12 cellular contexts compared by ENCODE assay signal in genomic region chr20:32667030-32667429, GRCh38. TPM values are rescaled to one million over a fixed set of nuclear protein-coding genes. Genes with fewer than 3 reads are reported as not detected.
"Had no signal": no experiment of that assay in that cellular context is flagged by ENCODE, and none has a peak within 500 bp of the region (broad histone marks: within the 10 kb centered on the region; RNA-seq: fewer than 3 reads in every experiment).

No MANE protein-coding gene starts in this region.

- H3K27ac Mint-ChIP-seq: activated CD4-positive, alpha-beta memory T cell treated with anti-CD3 and anti-CD28 coated beads, Interleukin-2, amount 10 ng/mL, durations not matched to agents 7 days and 5 days; activated CD4-positive, alpha-beta T cell treated with anti-CD3 and anti-CD28 coated beads for 36 hours; activated naive CD8-positive, alpha-beta T cell treated with anti-CD3 and anti-CD28 coated beads, Interleukin-2, amount 10 ng/mL, durations not matched to agents 7 days and 5 days; activated T-cell treated with anti-CD3 and anti-CD28 coated beads, Interleukin-2, amount 50 U/mL, for 72 hours had no signal

- DNase-seq: activated CD4-positive, alpha-beta memory T cell treated with anti-CD3 and anti-CD28 coated beads, Interleukin-2, amount 10 ng/mL, durations not matched to agents 7 days and 5 days; activated CD4-positive, alpha-beta T cell treated with anti-CD3 and anti-CD28 coated beads for 36 hours; activated naive CD8-positive, alpha-beta T cell treated with anti-CD3 and anti-CD28 coated beads, Interleukin-2, amount 10 ng/mL, durations not matched to agents 7 days and 5 days; activated T-cell treated with anti-CD3 and anti-CD28 coated beads, Interleukin-2, amount 50 U/mL, for 72 hours; aorta; hippocampal formation; kidney glomerular epithelial cell; retina; transverse colon had no signal

- H3K4me3 Mint-ChIP-seq: activated CD4-positive, alpha-beta memory T cell treated with anti-CD3 and anti-CD28 coated beads, Interleukin-2, amount 10 ng/mL, durations not matched to agents 7 days and 5 days; activated CD4-positive, alpha-beta T cell treated with anti-CD3 and anti-CD28 coated beads for 36 hours; activated naive CD8-positive, alpha-beta T cell treated with anti-CD3 and anti-CD28 coated beads, Interleukin-2, amount 10 ng/mL, durations not matched to agents 7 days and 5 days; activated T-cell treated with anti-CD3 and anti-CD28 coated beads, Interleukin-2, amount 50 U/mL, for 72 hours had no signal

- H3K9me3 Mint-ChIP-seq: activated CD4-positive, alpha-beta memory T cell treated with anti-CD3 and anti-CD28 coated beads, Interleukin-2, amount 10 ng/mL, durations not matched to agents 7 days and 5 days; activated naive CD8-positive, alpha-beta T cell treated with anti-CD3 and anti-CD28 coated beads, Interleukin-2, amount 10 ng/mL, durations not matched to agents 7 days and 5 days; activated T-cell treated with anti-CD3 and anti-CD28 coated beads, Interleukin-2, amount 50 U/mL, for 72 hours had no signal

- H3K36me3 Mint-ChIP-seq: activated naive CD8-positive, alpha-beta T cell treated with anti-CD3 and anti-CD28 coated beads, Interleukin-2, amount 10 ng/mL, durations not matched to agents 7 days and 5 days had no signal

- H3K4me3 ChIP-seq: transverse colon had no signal

- H3K27me3 Mint-ChIP-seq: activated CD4-positive, alpha-beta memory T cell treated with anti-CD3 and anti-CD28 coated beads, Interleukin-2, amount 10 ng/mL, durations not matched to agents 7 days and 5 days; activated CD4-positive, alpha-beta T cell treated with anti-CD3 and anti-CD28 coated beads for 36 hours; activated naive CD8-positive, alpha-beta T cell treated with anti-CD3 and anti-CD28 coated beads, Interleukin-2, amount 10 ng/mL, durations not matched to agents 7 days and 5 days had no signal

- H3K27me3 ChIP-seq: transverse colon had no signal

- H3K27ac ChIP-seq: transverse colon, VCaP had no signal

- H3K36me3 ChIP-seq: transverse colon had no signal

RNA-seq across cellular contexts. Expression of gene C20orf203, which starts 6.7 kb away (rescaled TPM):
- total RNA-seq: activated CD4-positive, alpha-beta T cell treated with anti-CD3 and anti-CD28 coated beads for 36 hours; esophagus mucosa; glomerular endothelial cell had no signal
